2 cellular contexts compared by ENCODE assay signal in genomic region chr20:4729265-4729664, GRCh38.
A peak's percentile ranks its signal among the peaks of the same experiment; 100 is the strongest.
TF ChIP-seq lines count a peak whose summit lies in the region.

No MANE protein-coding gene starts in this region.

TF ChIP-seq in HepG2, 621 proteins besides CTCF, POLR2A, EP300 and RAD21:
- TF ChIP-seq TCF7L2 (IDR thresholded peaks at IDR 0.05; ENCODE audit: low read depth, low read length) (no peak), CREB1 (IDR thresholded peaks at IDR 0.05) (peak; percentile 54; the same call in 1 of the 2 replicates), CREB1 (CRISPR knock-in tag; IDR thresholded peaks at IDR 0.05) (no peak), ZFP36 (IDR thresholded peaks at IDR 0.05; ENCODE audit: borderline replicate concordance, low read depth, low read length, partially characterized antibody) (no peak)

TF ChIP-seq in H1, 55 proteins besides CTCF, POLR2A, EP300 and RAD21:
- TF ChIP-seq SP2 (IDR thresholded peaks at IDR 0.05; ENCODE audit: low read length) (no peak), GTF2F1 (IDR thresholded peaks at IDR 0.05; ENCODE audit: borderline replicate concordance, low read depth, low read length) (no peak), GABPA (IDR thresholded peaks at IDR 0.05; ENCODE audit: borderline replicate concordance, insufficient read depth, low read length) (no peak), TEAD4 (IDR thresholded peaks at IDR 0.05; ENCODE audit: low read depth, low read length) (no peak), BACH1 (IDR thresholded peaks at IDR 0.05; ENCODE audit: low read length) (no peak), POLR2AphosphoS5 (IDR thresholded peaks at IDR 0.05; ENCODE audit: low read depth, low read length) (no peak), POU5F1 (IDR thresholded peaks at IDR 0.05; ENCODE audit: low read depth, low read length) (no peak), PHF8 (conservative IDR thresholded peaks at IDR 0.05; ENCODE audit: low read depth, low read length) (no peak), ATF2 (IDR thresholded peaks at IDR 0.05; ENCODE audit: low read length) (no peak), SIRT6 (IDR thresholded peaks at IDR 0.05; ENCODE audit: low read length) (no peak), JUND (IDR thresholded peaks at IDR 0.05; ENCODE audit: low read length) (no peak), KDM5A (IDR thresholded peaks at IDR 0.05; ENCODE audit: low read length) (no peak), RNF2 (IDR thresholded peaks at IDR 0.05; ENCODE audit: borderline replicate concordance, low read depth, low read length, missing control alignments, poor library complexity, severe bottlenecking) (no peak), RBBP5 (IDR thresholded peaks at IDR 0.05; ENCODE audit: borderline replicate concordance, low read depth, low read length) (no peak), EGR1 (IDR thresholded peaks at IDR 0.05; ENCODE audit: borderline replicate concordance, low read depth, low read length) (no peak), EZH2 (IDR thresholded peaks at IDR 0.05; ENCODE audit: low read depth, low read length, severe bottlenecking) (no peak)
- TF ChIP-seq, protein P1, sequence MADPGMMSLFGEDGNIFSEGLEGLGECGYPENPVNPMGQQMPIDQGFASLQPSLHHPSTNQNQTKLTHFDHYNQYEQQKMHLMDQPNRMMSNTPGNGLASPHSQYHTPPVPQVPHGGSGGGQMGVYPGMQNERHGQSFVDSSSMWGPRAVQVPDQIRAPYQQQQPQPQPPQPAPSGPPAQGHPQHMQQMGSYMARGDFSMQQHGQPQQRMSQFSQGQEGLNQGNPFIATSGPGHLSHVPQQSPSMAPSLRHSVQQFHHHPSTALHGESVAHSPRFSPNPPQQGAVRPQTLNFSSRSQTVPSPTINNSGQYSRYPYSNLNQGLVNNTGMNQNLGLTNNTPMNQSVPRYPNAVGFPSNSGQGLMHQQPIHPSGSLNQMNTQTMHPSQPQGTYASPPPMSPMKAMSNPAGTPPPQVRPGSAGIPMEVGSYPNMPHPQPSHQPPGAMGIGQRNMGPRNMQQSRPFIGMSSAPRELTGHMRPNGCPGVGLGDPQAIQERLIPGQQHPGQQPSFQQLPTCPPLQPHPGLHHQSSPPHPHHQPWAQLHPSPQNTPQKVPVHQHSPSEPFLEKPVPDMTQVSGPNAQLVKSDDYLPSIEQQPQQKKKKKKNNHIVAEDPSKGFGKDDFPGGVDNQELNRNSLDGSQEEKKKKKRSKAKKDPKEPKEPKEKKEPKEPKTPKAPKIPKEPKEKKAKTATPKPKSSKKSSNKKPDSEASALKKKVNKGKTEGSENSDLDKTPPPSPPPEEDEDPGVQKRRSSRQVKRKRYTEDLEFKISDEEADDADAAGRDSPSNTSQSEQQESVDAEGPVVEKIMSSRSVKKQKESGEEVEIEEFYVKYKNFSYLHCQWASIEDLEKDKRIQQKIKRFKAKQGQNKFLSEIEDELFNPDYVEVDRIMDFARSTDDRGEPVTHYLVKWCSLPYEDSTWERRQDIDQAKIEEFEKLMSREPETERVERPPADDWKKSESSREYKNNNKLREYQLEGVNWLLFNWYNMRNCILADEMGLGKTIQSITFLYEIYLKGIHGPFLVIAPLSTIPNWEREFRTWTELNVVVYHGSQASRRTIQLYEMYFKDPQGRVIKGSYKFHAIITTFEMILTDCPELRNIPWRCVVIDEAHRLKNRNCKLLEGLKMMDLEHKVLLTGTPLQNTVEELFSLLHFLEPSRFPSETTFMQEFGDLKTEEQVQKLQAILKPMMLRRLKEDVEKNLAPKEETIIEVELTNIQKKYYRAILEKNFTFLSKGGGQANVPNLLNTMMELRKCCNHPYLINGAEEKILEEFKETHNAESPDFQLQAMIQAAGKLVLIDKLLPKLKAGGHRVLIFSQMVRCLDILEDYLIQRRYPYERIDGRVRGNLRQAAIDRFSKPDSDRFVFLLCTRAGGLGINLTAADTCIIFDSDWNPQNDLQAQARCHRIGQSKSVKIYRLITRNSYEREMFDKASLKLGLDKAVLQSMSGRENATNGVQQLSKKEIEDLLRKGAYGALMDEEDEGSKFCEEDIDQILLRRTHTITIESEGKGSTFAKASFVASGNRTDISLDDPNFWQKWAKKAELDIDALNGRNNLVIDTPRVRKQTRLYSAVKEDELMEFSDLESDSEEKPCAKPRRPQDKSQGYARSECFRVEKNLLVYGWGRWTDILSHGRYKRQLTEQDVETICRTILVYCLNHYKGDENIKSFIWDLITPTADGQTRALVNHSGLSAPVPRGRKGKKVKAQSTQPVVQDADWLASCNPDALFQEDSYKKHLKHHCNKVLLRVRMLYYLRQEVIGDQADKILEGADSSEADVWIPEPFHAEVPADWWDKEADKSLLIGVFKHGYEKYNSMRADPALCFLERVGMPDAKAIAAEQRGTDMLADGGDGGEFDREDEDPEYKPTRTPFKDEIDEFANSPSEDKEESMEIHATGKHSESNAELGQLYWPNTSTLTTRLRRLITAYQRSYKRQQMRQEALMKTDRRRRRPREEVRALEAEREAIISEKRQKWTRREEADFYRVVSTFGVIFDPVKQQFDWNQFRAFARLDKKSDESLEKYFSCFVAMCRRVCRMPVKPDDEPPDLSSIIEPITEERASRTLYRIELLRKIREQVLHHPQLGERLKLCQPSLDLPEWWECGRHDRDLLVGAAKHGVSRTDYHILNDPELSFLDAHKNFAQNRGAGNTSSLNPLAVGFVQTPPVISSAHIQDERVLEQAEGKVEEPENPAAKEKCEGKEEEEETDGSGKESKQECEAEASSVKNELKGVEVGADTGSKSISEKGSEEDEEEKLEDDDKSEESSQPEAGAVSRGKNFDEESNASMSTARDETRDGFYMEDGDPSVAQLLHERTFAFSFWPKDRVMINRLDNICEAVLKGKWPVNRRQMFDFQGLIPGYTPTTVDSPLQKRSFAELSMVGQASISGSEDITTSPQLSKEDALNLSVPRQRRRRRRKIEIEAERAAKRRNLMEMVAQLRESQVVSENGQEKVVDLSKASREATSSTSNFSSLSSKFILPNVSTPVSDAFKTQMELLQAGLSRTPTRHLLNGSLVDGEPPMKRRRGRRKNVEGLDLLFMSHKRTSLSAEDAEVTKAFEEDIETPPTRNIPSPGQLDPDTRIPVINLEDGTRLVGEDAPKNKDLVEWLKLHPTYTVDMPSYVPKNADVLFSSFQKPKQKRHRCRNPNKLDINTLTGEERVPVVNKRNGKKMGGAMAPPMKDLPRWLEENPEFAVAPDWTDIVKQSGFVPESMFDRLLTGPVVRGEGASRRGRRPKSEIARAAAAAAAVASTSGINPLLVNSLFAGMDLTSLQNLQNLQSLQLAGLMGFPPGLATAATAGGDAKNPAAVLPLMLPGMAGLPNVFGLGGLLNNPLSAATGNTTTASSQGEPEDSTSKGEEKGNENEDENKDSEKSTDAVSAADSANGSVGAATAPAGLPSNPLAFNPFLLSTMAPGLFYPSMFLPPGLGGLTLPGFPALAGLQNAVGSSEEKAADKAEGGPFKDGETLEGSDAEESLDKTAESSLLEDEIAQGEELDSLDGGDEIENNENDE (IDR thresholded peaks at IDR 0.05; ENCODE audit: insufficient replicate concordance, low read length) = no peak
TF ChIP-seq in H1: peak in this region for 0.
